In genomic region chr15:69537085-69537484, GRCh38 we compare ENCODE assay signal across 21 cellular contexts.
DNase-seq lines count a peak whose midpoint lies in the region; ATAC-seq, FAIRE-seq and TF ChIP-seq lines count a peak whose summit lies in the region.
"Had no signal": no experiment of that assay in that cellular context is flagged by ENCODE, and none has a peak within 500 bp of the region (broad histone marks: within the 10 kb centered on the region; RNA-seq: fewer than 3 reads in every experiment).

No MANE protein-coding gene starts in this region.

- POLR2A ChIA-PET in HepG2 (lab: Yijun Ruan, JAX): no interaction called here

- TF ChIP-seq CTCF in right lobe of liver (IDR thresholded peaks at IDR 0.05) (no peak), HepG2 (CRISPR knock-in tag; IDR thresholded peaks at IDR 0.05) (no peak)

- no peak for TF ChIP-seq POLR2A in right lobe of liver (IDR thresholded peaks at IDR 0.05)
- no peak for TF ChIP-seq POLR2A in HepG2 (IDR thresholded peaks at IDR 0.05; ENCODE audit: insufficient read depth in 1 of 2, low read depth in 2 of 2, low read length in 2 of 2)

- no TSS peak for BruUV-seq in HepG2 (replicated peaks; lab: Mats Ljungman, UMichigan)

- no peak overlapping the region for H3K4me2 ChIP-seq in HepG2 (ENCODE audit: low read depth, low read length)

- H3K4me3 ChIP-seq in right lobe of liver (no peak overlapping the region), HepG2 (replicated peaks in 1 of 3; ENCODE audit: insufficient read depth in 1 of 3, low read depth in 2 of 3, low read length in 3 of 3) (no peak overlapping the region)
- H3K4me3 ChIP-seq: esophagus muscularis mucosa, left ventricle myocardium inferior, suprapubic skin had no signal

- no peak overlapping the region for H2AFZ ChIP-seq in HepG2 (ENCODE audit: low read length)

- H3K27me3 ChIP-seq in right lobe of liver: no peaks in the 10 kb centered on the region
- peaks cover 3 to 79% of the 10 kb centered on the region in 2 experiments; a peak in 4 of 5 replicates for H3K27me3 ChIP-seq in HepG2 (ENCODE audit: control insufficient read depth in 1 of 2, insufficient read depth in 2 of 2, low read length in 2 of 2)
- H3K27me3 ChIP-seq: esophagus muscularis mucosa, suprapubic skin had no signal

- ATAC-seq in right lobe of liver (peak in 3 of 4 donors; percentile 23 to 53 (median 47)), HepG2 (no peak), GM18861 (IDR thresholded peaks at IDR 0.05; ENCODE audit: unreplicated experiment) (no peak)
- ATAC-seq: T-helper 17 cell had no signal

- H3K4me1 ChIP-seq in right lobe of liver (no peaks in the 10 kb centered on the region), HepG2 (ENCODE audit: insufficient read depth, low read length) (no peaks in the 10 kb centered on the region)
- H3K4me1 ChIP-seq: esophagus muscularis mucosa, suprapubic skin had no signal

- no peak overlapping the region for H3K27ac ChIP-seq in right lobe of liver
- H3K27ac ChIP-seq in HepG2 (ENCODE audit: extremely low read length, insufficient read depth, low read length): no peak overlapping the region
- H3K27ac ChIP-seq: esophagus muscularis mucosa, left ventricle myocardium inferior, suprapubic skin had no signal

- FAIRE-seq in HepG2 (lab: Jason Lieb, UNC): no peak

- in situ Hi-C loops in HepG2 (cut with HindIII; ENCODE audit: extremely low pct_ligation_motif_present, low pct_unique_long_range_greater_than_20kb): no loop called here
- in situ Hi-C loops in ACHN (cut with HindIII; ENCODE audit: low pct_ligation_motif_present, low pct_unique_long_range_greater_than_20kb, low sequenced_read_pairs): no loop called here

- TF ChIP-seq EP300 in HepG2 (IDR thresholded peaks at IDR 0.05; ENCODE audit: low read depth in 2 of 2, low read length in 2 of 2): no peak
- TF ChIP-seq EP300 in HepG2 (CRISPR knock-in tag; IDR thresholded peaks at IDR 0.05; ENCODE audit: borderline replicate concordance): no peak

- WGBS in right lobe of liver (ENCODE audit: insufficient coverage, low coverage, low lambda C conversion rate, missing lambda C conversion rate): 82% methylated on average over 3 of the region's 3 CpGs
- WGBS in HepG2 (ENCODE audit: low lambda C conversion rate): 5% methylated on average over 2 of the region's 3 CpGs

- intact Hi-C loops in right lobe of liver (cut with DNase I) (no loop called here), HepG2 (cut with micrococcal nuclease; ENCODE audit: unreplicated experiment) (no loop called here)

- H3K9me3 ChIP-seq in right lobe of liver (no peaks in the 10 kb centered on the region), HepG2 (ENCODE audit: low read length) (no peaks in the 10 kb centered on the region)
- H3K9me3 ChIP-seq: esophagus muscularis mucosa, left ventricle myocardium inferior, suprapubic skin had no signal

- CTCF ChIA-PET in HepG2 (lab: Yijun Ruan, JAX; ENCODE audit: low intra/inter-chr PET ratio, low total read pairs): no interaction called here

- no peaks in the 10 kb centered on the region for H4K20me1 ChIP-seq in HepG2 (ENCODE audit: insufficient read depth, low read length)

- H3K36me3 ChIP-seq in right lobe of liver (no peaks in the 10 kb centered on the region), HepG2 (replicated peaks in 1 of 2; ENCODE audit: control insufficient read depth in 1 of 2, insufficient read depth in 2 of 2, low read length in 2 of 2) (no peaks in the 10 kb centered on the region)
- H3K36me3 ChIP-seq: esophagus muscularis mucosa, left ventricle myocardium inferior, suprapubic skin had no signal

- no peak overlapping the region for H3K9ac ChIP-seq in HepG2 (ENCODE audit: insufficient read depth, low read depth, low read length)

- no peak for TF ChIP-seq RAD21 in HepG2 (CRISPR knock-in tag; IDR thresholded peaks at IDR 0.05)

- no peaks in the 10 kb centered on the region for H3K79me2 ChIP-seq in HepG2 (ENCODE audit: insufficient read depth, low read length)

- no peak for DNase-seq in right lobe of liver
- DNase-seq in HepG2 (ENCODE audit: low spot score): no peak
- peak; percentile 14 for DNase-seq in NCI-H2227 treated with DMSO at 0.1 percent for 48 hours (lab: John Stamatoyannopoulos, UW)
- peak; percentile 50 for DNase-seq in kidney tubule cell (ENCODE audit: low spot score)
- no peak for DNase-seq in HCEC 1CT
- DNase-seq in ACHN: no peak
- no peak for DNase-seq in activated CD4-positive, alpha-beta T cell treated with anti-CD3 and anti-CD28 coated beads, Interleukin-2, amount 50 U/mL, for 48 hours
- DNase-seq: activated CD4-positive, alpha-beta memory T cell treated with anti-CD3 and anti-CD28 coated beads for 36 hours; activated naive CD4-positive, alpha-beta T cell treated with anti-CD3 and anti-CD28 coated beads, Interleukin-2, amount 50 U/mL, for 16 hours; aorta; CD4-positive, alpha-beta T cell; effector CD4-positive, alpha-beta T cell; Kasumi-1; left ventricle myocardium inferior; nucleus accumbens; retina; SHP77 treated with DMSO at 0.1 percent for 48 hours; T-helper 17 cell had no signal

TF ChIP-seq in HepG2, 621 proteins besides CTCF, POLR2A, EP300 and RAD21:
- TF ChIP-seq SATB2 (CRISPR knock-in tag; IDR thresholded peaks at IDR 0.05): no peak
- no peak for TF ChIP-seq DPF2 (CRISPR knock-in tag; IDR thresholded peaks at IDR 0.05; ENCODE audit: borderline replicate concordance, low read depth)
- no peak for TF ChIP-seq CENPBD1 (CRISPR knock-in tag; IDR thresholded peaks at IDR 0.05; ENCODE audit: borderline replicate concordance, low read depth)
- no peak for TF ChIP-seq KMT2A (CRISPR knock-in tag; IDR thresholded peaks at IDR 0.05)
- TF ChIP-seq, protein P1, sequence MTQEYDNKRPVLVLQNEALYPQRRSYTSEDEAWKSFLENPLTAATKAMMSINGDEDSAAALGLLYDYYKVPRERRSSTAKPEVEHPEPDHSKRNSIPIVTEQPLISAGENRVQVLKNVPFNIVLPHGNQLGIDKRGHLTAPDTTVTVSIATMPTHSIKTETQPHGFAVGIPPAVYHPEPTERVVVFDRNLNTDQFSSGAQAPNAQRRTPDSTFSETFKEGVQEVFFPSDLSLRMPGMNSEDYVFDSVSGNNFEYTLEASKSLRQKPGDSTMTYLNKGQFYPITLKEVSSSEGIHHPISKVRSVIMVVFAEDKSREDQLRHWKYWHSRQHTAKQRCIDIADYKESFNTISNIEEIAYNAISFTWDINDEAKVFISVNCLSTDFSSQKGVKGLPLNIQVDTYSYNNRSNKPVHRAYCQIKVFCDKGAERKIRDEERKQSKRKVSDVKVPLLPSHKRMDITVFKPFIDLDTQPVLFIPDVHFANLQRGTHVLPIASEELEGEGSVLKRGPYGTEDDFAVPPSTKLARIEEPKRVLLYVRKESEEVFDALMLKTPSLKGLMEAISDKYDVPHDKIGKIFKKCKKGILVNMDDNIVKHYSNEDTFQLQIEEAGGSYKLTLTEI (CRISPR knock-in tag; conservative IDR thresholded peaks at IDR 0.05): no peak
- TF ChIP-seq, protein P2, sequence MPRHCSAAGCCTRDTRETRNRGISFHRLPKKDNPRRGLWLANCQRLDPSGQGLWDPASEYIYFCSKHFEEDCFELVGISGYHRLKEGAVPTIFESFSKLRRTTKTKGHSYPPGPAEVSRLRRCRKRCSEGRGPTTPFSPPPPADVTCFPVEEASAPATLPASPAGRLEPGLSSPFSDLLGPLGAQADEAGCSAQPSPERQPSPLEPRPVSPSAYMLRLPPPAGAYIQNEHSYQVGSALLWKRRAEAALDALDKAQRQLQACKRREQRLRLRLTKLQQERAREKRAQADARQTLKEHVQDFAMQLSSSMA (CRISPR knock-in tag; IDR thresholded peaks at IDR 0.05): no peak
- TF ChIP-seq NFE2 (CRISPR knock-in tag; IDR thresholded peaks at IDR 0.05): no peak

Comparison
In these comparisons a context has a peak if more than half of its experiments do, and no peak if none do; other contexts are left out.
1. ATAC-seq: peak in right lobe of liver (3 of 4); none in HepG2 (single experiment) and GM18861 (single experiment).
2. DNase-seq: peak in NCI-H2227 treated with DMSO at 0.1 percent for 48 hours (single experiment) and kidney tubule cell (single experiment); none in right lobe of liver (0 of 3), HepG2 (single experiment), HCEC 1CT (single experiment), ACHN (single experiment) and activated CD4-positive, alpha-beta T cell treated with anti-CD3 and anti-CD28 coated beads, Interleukin-2, amount 50 U/mL, for 48 hours (0 of 2).